Comparison of ENCODE assay signal across 7 cellular contexts in the genomic region with DNA sequence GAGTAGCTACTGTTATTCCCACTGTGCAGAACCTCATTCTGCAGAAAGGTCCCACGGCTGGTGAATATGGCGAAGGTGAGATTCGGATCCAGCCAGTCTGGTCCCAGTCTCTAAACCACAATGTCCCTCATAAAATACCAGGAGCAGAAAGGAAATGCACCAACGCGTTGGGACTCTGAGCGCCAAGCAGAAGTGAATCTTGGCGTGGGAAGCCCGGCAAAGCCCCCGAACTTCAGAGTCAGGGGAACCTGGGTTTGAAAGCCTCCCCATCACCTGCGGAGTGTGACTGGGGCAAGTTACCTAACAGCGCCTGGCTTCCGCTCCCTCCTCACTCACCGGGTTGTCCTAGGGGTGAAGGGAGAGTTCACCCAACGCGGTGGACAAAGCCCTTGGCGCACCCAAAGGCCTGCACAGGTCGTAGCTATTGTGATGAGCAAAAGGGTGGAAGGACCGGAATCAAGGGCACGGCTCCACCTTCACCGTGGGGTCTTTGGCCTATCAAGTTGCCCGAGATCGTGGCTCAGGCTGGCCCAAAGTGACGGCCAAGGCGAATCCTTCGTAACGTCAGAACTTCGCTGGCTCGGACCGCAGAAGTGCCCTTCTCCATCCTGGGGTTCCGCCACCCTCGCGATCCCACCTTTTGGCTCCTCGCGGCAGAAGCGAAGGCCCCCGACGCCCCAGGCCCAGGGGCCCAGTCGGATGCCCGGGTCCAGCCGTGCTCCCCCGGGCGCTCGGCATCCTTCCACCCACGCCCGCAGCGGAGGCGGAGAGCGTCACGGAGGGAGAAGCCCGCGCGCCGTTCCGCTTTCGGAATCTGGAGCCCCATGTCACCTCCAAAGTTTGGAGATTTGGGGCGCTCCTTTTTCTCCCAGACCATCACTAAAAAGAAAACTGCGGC. TPM values are rescaled to one million over a fixed set of nuclear protein-coding genes. Genes with fewer than 3 reads are reported as not detected.
A peak's percentile ranks its signal among the peaks of the same experiment; 100 is the strongest.
DNase-seq lines count a peak whose midpoint lies in the region; ATAC-seq and TF ChIP-seq lines count a peak whose summit lies in the region.

No MANE protein-coding gene starts in this region.

- ATAC-seq in GM21528 (IDR thresholded peaks at IDR 0.05; ENCODE audit: low FRiP score, unreplicated experiment) (peak; percentile 24), left lobe of liver (peak; percentile 9), GM19328 (IDR thresholded peaks at IDR 0.05; ENCODE audit: unreplicated experiment) (no peak), HG02981 (IDR thresholded peaks at IDR 0.05; ENCODE audit: unreplicated experiment) (no peak)

- H3K27me3 ChIP-seq in ascending aorta = no peaks in the 10 kb centered on the region

- H3K4me3 ChIP-seq in ascending aorta = peak overlapping the region; percentile 85 to 89

- TF ChIP-seq CTCF in ascending aorta (IDR thresholded peaks at IDR 0.05) = no peak

- 0 out of 2 replicates have a peak, but pooled peaks have one; percentile 31 for TF ChIP-seq POLR2A in Raji (IDR thresholded peaks at IDR 0.05; ENCODE audit: insufficient read depth, low read depth, low read length)

- H3K27ac ChIP-seq in ascending aorta = peak overlapping the region; percentile 58 to 79

- H3K4me1 ChIP-seq in ascending aorta = peaks cover 0 to 10% of the 10 kb centered on the region in 2 donors

- intact Hi-C loops in ascending aorta (cut with DNase I) = loop anchor here (2.0 to 5.0 kb wide), 4 partner anchors 56 to 364 kb away; a partner anchor contains a TSS

- H3K9me3 ChIP-seq in ascending aorta = no peaks in the 10 kb centered on the region

- DNase-seq in ascending aorta (ENCODE audit: low spot score in 2 of 2) = no peak
- DNase-seq in left lobe of liver (ENCODE audit: low spot score) = peak; percentile 45
- peak; percentile 41 to 71 (median 41) for DNase-seq in stimulated activated CD4-positive, alpha-beta T cell treated with anti-CD3 and anti-CD28 coated beads, TNF-alpha, amount 100 ng/mL, for 24 hours (ENCODE audit: low read depth in 3 of 3)

- no peaks in the 10 kb centered on the region for H3K36me3 ChIP-seq in ascending aorta

RNA-seq across cellular contexts. Expression of a gene that starts 0.8 kb away (rescaled TPM):
- total RNA-seq in ascending aorta (42.9 TPM), left lobe of liver (1.3 TPM)

RNA-seq across cellular contexts. Expression of a gene that starts 55.1 kb away (rescaled TPM):
- total RNA-seq in ascending aorta = 35.5 TPM
- 39.3 TPM for total RNA-seq in left lobe of liver

Comparison
In these comparisons a context has a peak if more than half of its experiments do, and no peak if none do; other contexts are left out.
1. ATAC-seq: peak in GM21528 (single experiment) and left lobe of liver (single experiment); none in GM19328 (single experiment) and HG02981 (single experiment).
2. DNase-seq: peak in left lobe of liver (single experiment) and stimulated activated CD4-positive, alpha-beta T cell treated with anti-CD3 and anti-CD28 coated beads, TNF-alpha, amount 100 ng/mL, for 24 hours (3 of 3); none in ascending aorta (0 of 2).
3. RNA of a gene that starts 0.8 kb away (total RNA-seq): 42.9 TPM in ascending aorta (single experiment); 1.3 TPM in left lobe of liver (single experiment); every median in the first group is over 10 times any median in the second.